In the genomic region with DNA sequence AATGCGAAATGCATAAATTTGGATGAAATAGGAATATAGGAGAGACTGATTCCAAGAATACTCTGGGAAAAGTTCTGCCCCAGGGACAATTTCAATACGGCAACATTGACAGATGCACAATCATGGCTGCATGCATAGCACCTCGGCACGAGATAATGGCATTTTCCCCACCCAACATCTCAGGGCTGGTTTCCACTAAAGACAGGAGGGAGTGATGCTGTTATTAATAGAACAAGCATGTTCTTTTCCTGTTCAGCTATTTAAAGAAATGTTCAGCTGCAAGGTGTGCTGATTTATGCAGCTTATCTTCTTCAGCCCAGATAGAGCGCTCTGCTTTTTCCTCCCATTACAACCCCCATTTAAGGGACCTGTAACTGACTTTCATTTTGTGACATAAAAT, we compare ENCODE assay signal across 26 cellular contexts.
"Had no signal": no experiment of that assay in that cellular context is flagged by ENCODE, and none has a peak within 500 bp of the region (broad histone marks: within the 10 kb centered on the region; RNA-seq: fewer than 3 reads in every experiment).

No MANE protein-coding gene starts in this region.

- FAIRE-seq: astrocyte, TTC549 had no signal

- ATAC-seq: activated CD8-positive, alpha-beta memory T cell treated with anti-CD3 and anti-CD28 coated beads, Interleukin-2, amount 10 ng/mL, durations not matched to agents 7 days and 5 days; T-helper 17 cell had no signal

- H3K4me3 ChIP-seq: colonic mucosa, Peyer's patch had no signal

- H3K27ac ChIP-seq: colonic mucosa, Peyer's patch had no signal

- H3K9me3 ChIP-seq: colonic mucosa, Peyer's patch had no signal

- H3K36me3 ChIP-seq: colonic mucosa, Peyer's patch had no signal

- DNase-seq: activated B cell treated with CpG ODN at 0.5 μM for 24 hours; activated CD4-positive, alpha-beta T cell treated with anti-CD3 and anti-CD28 coated beads for 1 hour; activated CD4-positive, alpha-beta T cell treated with anti-CD3 and anti-CD28 coated beads, Interleukin-2, amount 10 ng/mL, durations not matched to agents 24 days and 14 days; activated CD4-positive, alpha-beta T cell treated with anti-CD3 and anti-CD28 coated beads, Interleukin-2, amount 50 U/mL, for 48 hours; activated CD8-positive, alpha-beta memory T cell treated with anti-CD3 and anti-CD28 coated beads, Interleukin-2, amount 10 ng/mL, durations not matched to agents 7 days and 5 days; activated effector memory CD4-positive, alpha-beta T cell treated with Interleukin-2 at 50 U/mL for 16 hours; activated naive CD4-positive, alpha-beta T cell treated with anti-CD3 and anti-CD28 coated beads for 36 hours; activated T-cell treated with anti-CD3 and anti-CD28 coated beads, Interleukin-2, amount 50 U/mL, for 24 hours; amygdala; colonic mucosa; Kasumi-1; NCI-H1048; NCI-H146; NCI-H187 treated with DMSO at 0.1 percent for 48 hours; NCI-H2081 treated with DMSO at 0.1 percent for 48 hours; NCI-H446; NCI-H524; NCI-H82; NK-92 treated with Interleukin-12 subunit alpha and Interleukin-12 subunit beta, amount 100 ng/mL, for 24 hours; OCI-M1; Peyer's patch; SHP77 treated with DMSO at 0.1 percent for 48 hours; T-helper 17 cell; T-helper 9 cell had no signal

- H3K4me1 ChIP-seq: colonic mucosa, Peyer's patch had no signal

- H3K27me3 ChIP-seq: colonic mucosa, Peyer's patch had no signal
